8 cellular contexts compared by ENCODE assay signal in genomic region chr6:83057705-83058321, GRCh38. TPM values are rescaled to one million over a fixed set of nuclear protein-coding genes. Genes with fewer than 3 reads are reported as not detected.
DNase-seq lines count a peak whose midpoint lies in the region; ATAC-seq, FAIRE-seq and TF ChIP-seq lines count a peak whose summit lies in the region.

No MANE protein-coding gene starts in this region.

- no peaks in the 10 kb centered on the region for H3K27me3 ChIP-seq in IMR-90 (ENCODE audit: control insufficient read depth, insufficient read depth, low read length)

- H4K20me1 ChIP-seq in IMR-90 (ENCODE audit: insufficient read depth, low read length) = no peaks in the 10 kb centered on the region

- no peaks in the 10 kb centered on the region for H3K9me3 Mint-ChIP-seq in nephron progenitor cell

- no peaks in the 10 kb centered on the region for H3K4me1 ChIP-seq in A549
- H3K4me1 ChIP-seq in IMR-90 (ENCODE audit: control insufficient read depth, insufficient read depth, low read length) = peaks cover 2% of the 10 kb centered on the region; the same call in 1 of the 2 replicates

- no TSS peak for BruUV-seq in IMR-90 (replicated peaks; lab: Mats Ljungman, UMichigan)

- peaks cover 2% of the 10 kb centered on the region; the same call in 1 of the 2 replicates for H3K36me3 ChIP-seq in IMR-90 (ENCODE audit: control insufficient read depth, insufficient read depth, low read length)

- H3K4me3 Mint-ChIP-seq in nephron progenitor cell = no peak overlapping the region

- 21% methylated on average over 4 of the region's 4 CpGs for WGBS in A549 (ENCODE audit: missing lambda C conversion rate)
- WGBS in IMR-90 (ENCODE audit: extremely low coverage in 2 of 2, insufficient read length in 1 of 2), 2 experiments = no CpG with 5 or more reads among the region's 4 CpGs

- H3K9ac ChIP-seq in IMR-90 (ENCODE audit: low read depth, low read length) = no peak overlapping the region

- no peak overlapping the region for H3K27ac ChIP-seq in A549
- H3K27ac ChIP-seq in IMR-90 (ENCODE audit: insufficient read depth, low read length) = no peak overlapping the region

- no peaks in the 10 kb centered on the region for H3K9me3 ChIP-seq in A549
- no peaks in the 10 kb centered on the region for H3K9me3 ChIP-seq in IMR-90 (ENCODE audit: control insufficient read depth, insufficient read depth, low read length)

- TF ChIP-seq CTCF in A549 (IDR thresholded peaks at IDR 0.05) = peak; percentile 69
- TF ChIP-seq CTCF in IMR-90 (conservative IDR thresholded peaks at IDR 0.05; ENCODE audit: low read depth, low read length) = peak; percentile 79
- TF ChIP-seq CTCF in nephron progenitor cell (IDR thresholded peaks at IDR 0.05) = peak; percentile 75

- no peak overlapping the region for H3K18ac ChIP-seq in IMR-90 (ENCODE audit: low read depth, low read length)

- peak; percentile 83 to 86; a peak in 5 of 6 replicates for ATAC-seq in A549
- peak; percentile 77 for ATAC-seq in GM21825 (IDR thresholded peaks at IDR 0.05; ENCODE audit: unreplicated experiment)
- peak; percentile 62 for ATAC-seq in IMR-90 (ENCODE audit: low read depth)
- ATAC-seq in esophagus mucosa = peak; percentile 69

- no peak overlapping the region for H2AK9ac ChIP-seq in IMR-90 (replicated peaks; ENCODE audit: low read depth, low read length, poor library complexity)

- DNase-seq in A549 (ENCODE audit: low read depth in 1 of 2, low spot score in 1 of 2) (peak; percentile 25 to 45), ELF-1 (ENCODE audit: low read depth, low spot score) (peak; percentile 47), IMR-90 (peak; percentile 55), SK-MEL-5 (ENCODE audit: low read depth, low spot score) (peak; percentile 62), nephron progenitor cell (peak; percentile 49)
- no peak for DNase-seq in activated CD8-positive, alpha-beta memory T cell treated with anti-CD3 and anti-CD28 coated beads, Interleukin-2, amount 50 U/mL, for 4 hours

- H3K4me2 ChIP-seq in A549 (no peak overlapping the region), IMR-90 (ENCODE audit: low read depth, low read length) (no peak overlapping the region)

- H2AFZ ChIP-seq in IMR-90 (replicated peaks; ENCODE audit: low read length, poor library complexity) = no peak overlapping the region

- no peak overlapping the region for H4K91ac ChIP-seq in IMR-90 (ENCODE audit: insufficient read depth, low read depth, low read length)

- H3K14ac ChIP-seq in IMR-90 (replicated peaks; ENCODE audit: low read depth, low read length) = no peak overlapping the region

- no peak overlapping the region for H2AK5ac ChIP-seq in IMR-90 (ENCODE audit: low read depth, low read length)

- H3K4ac ChIP-seq in IMR-90 (ENCODE audit: low read depth, low read length) = no peak overlapping the region

- no peak overlapping the region for H2BK5ac ChIP-seq in IMR-90 (ENCODE audit: low read depth, low read length, poor library complexity, severe bottlenecking)

- no peak overlapping the region for H2BK15ac ChIP-seq in IMR-90 (ENCODE audit: low read depth, low read length)

- no peak overlapping the region for H2BK20ac ChIP-seq in IMR-90 (ENCODE audit: low read depth, low read length)

- TF ChIP-seq POLR2A in A549 (IDR thresholded peaks at IDR 0.05; ENCODE audit: low read length) = no peak
- no peak for TF ChIP-seq POLR2A in IMR-90 (IDR thresholded peaks at IDR 0.05; ENCODE audit: low read depth, low read length)

- POLR2A ChIA-PET in A549 (lab: Yijun Ruan, JAX) (no interaction called here), IMR-90 (lab: Charles Lee; ENCODE audit: unreplicated experiment) (no interaction called here)

- CTCF ChIA-PET in A549 (lab: Yijun Ruan, JAX) (interaction anchor here (0.6 to 6.0 kb wide), 14 partner anchors 9 to 983 kb away, joined by 3 to 46 read pairs (median 4); partner anchors contain the start of genes DOP1A and UBE3D), IMR-90 (lab: Yijun Ruan, JAX) (interaction anchor here (0.5 to 2.1 kb wide), 6 partner anchors 9 to 806 kb away, joined by 3 to 7 read pairs (median 3); no protein-coding TSS in a partner anchor)

- intact Hi-C loops in IMR-90 (cut with micrococcal nuclease) = loop anchor here (1.0 to 10.0 kb wide), 5 partner anchors 153 to 806 kb away; no protein-coding TSS in a partner anchor

- H2BK120ac ChIP-seq in IMR-90 (ENCODE audit: low read depth, low read length) = no peak overlapping the region

- TF ChIP-seq RAD21 in A549 (conservative IDR thresholded peaks at IDR 0.05 in 1 of 2, IDR thresholded peaks at IDR 0.05 in 1 of 2) (peak; percentile 68 to 69), IMR-90 (IDR thresholded peaks at IDR 0.05; ENCODE audit: low read length) (peak; percentile 84)

- H3K27ac Mint-ChIP-seq in nephron progenitor cell = no peak overlapping the region

- dilution Hi-C loops in IMR-90 (cut with HindIII; ENCODE audit: low sequenced_read_pairs, unreplicated experiment) = loop anchor here (25.0 kb wide), 1 partner anchor 454 kb away; the partner anchor contains the start of gene PRSS35

- FAIRE-seq in A549 (lab: Jason Lieb, UNC) = no peak

- no peak overlapping the region for H3K23ac ChIP-seq in IMR-90 (ENCODE audit: low read depth, low read length)

- in situ Hi-C loops in IMR-90 (cut with MboI; ENCODE audit: low sequenced_read_pairs) = loop anchor here (5.0 to 25.0 kb wide), 2 partner anchors 696 to 806 kb away; partner anchors contain the start of gene TPBG
- in situ Hi-C loops in SK-MEL-5 (cut with HindIII; ENCODE audit: low pct_unique_long_range_greater_than_20kb, low sequenced_read_pairs) = no loop called here

- no peaks in the 10 kb centered on the region for H3K9me1 ChIP-seq in IMR-90 (ENCODE audit: insufficient read depth, low read length)

- no peak overlapping the region for H4K8ac ChIP-seq in IMR-90 (ENCODE audit: low read depth in 2 of 2, low read length in 2 of 2)

- peaks cover 8 to 19% of the 10 kb centered on the region in 2 experiments for H3K79me1 ChIP-seq in IMR-90 (ENCODE audit: low read depth in 1 of 2, low read length in 2 of 2)

- no peak overlapping the region for H4K5ac ChIP-seq in IMR-90 (ENCODE audit: low read depth, low read length)

- H3K27me3 Mint-ChIP-seq in nephron progenitor cell (ENCODE audit: low read depth, poor library complexity) = no peaks in the 10 kb centered on the region

- peaks cover 29% of the 10 kb centered on the region for H3K4me1 Mint-ChIP-seq in nephron progenitor cell

- H3K36me3 Mint-ChIP-seq in nephron progenitor cell (ENCODE audit: low read depth) = peaks cover 26% of the 10 kb centered on the region

- H3K56ac ChIP-seq in IMR-90 (ENCODE audit: extremely low read depth, insufficient read depth, low read length) = no peak overlapping the region

- TF ChIP-seq EP300 in A549 (IDR thresholded peaks at IDR 0.05) = no peak

- no peak overlapping the region for H3K4me3 ChIP-seq in A549
- H3K4me3 ChIP-seq in IMR-90 (ENCODE audit: insufficient read depth, low read depth, low read length) = no peak overlapping the region

TF ChIP-seq in A549, 52 proteins besides CTCF, POLR2A, EP300 and RAD21:
- peak; percentile 65 for TF ChIP-seq SMC3 (IDR thresholded peaks at IDR 0.05)
- TF ChIP-seq FOSL2 (IDR thresholded peaks at IDR 0.05) = no peak
- no peak for TF ChIP-seq FOSL2 (CRISPR knock-in tag; IDR thresholded peaks at IDR 0.05)

TF ChIP-seq in IMR-90, 13 proteins besides CTCF, POLR2A, EP300 and RAD21:
- TF ChIP-seq ELK1 (IDR thresholded peaks at IDR 0.05; ENCODE audit: borderline replicate concordance, low read depth, low read length) = no peak
- TF ChIP-seq SMC3 (IDR thresholded peaks at IDR 0.05; ENCODE audit: low read depth, low read length) = peak; percentile 83

RNA-seq across cellular contexts. Expression of gene UBE3D, which starts 7.8 kb away (rescaled TPM):
- polyA plus RNA-seq in A549 (2011; rRNA removed) (6.2 and 6.5 TPM in 2 replicates), A549 (2017; fragmentation: RNase III; extraction: RNeasy Plus Mini Kit Qiagen cat#74134 plus additional on column Dnase treatment) (4.0 to 4.9 TPM (median 4.4 TPM) in 3 replicates), IMR-90 (2012; rRNA removed) (2.7 and 3.2 TPM in 2 replicates)
- polyA plus RNA-seq in A549 (2012; cell fraction: cytosol; rRNA removed) = 2.2 and 2.4 TPM in 2 replicates
- 1.5 and 2.5 TPM in 2 replicates for polyA plus RNA-seq in A549 (2012; cell fraction: nucleus; rRNA removed)
- 6.7 TPM in 2 replicates for polyA minus RNA-seq in A549 (2011; rRNA and poly(A)+ RNA removed)
- total RNA-seq in IMR-90 (2012; rRNA removed) (6.3 and 6.7 TPM in 2 replicates), esophagus mucosa (3.3 TPM)
- polyA plus RNA-seq in IMR-90 (2012; cell fraction: cytosol; rRNA removed) = 1.3 and 1.6 TPM in 2 replicates
- polyA plus RNA-seq in IMR-90 (2012; cell fraction: nucleus; rRNA removed; ENCODE audit: low replicate concordance) = 1.5 and 4.0 TPM in 2 replicates
- 6.1 and 6.7 TPM in 2 replicates for total RNA-seq in SK-MEL-5 (2014; rRNA removed; shearing (Covaris generic))
- 3.8 and 5.4 TPM in 2 replicates for polyA plus RNA-seq in SK-MEL-5 (2015; cell fraction: cytosol; rRNA removed)
- 5.5 and 8.3 TPM in 2 replicates for polyA plus RNA-seq in SK-MEL-5 (2015; cell fraction: nucleus; rRNA removed)

RNA-seq across cellular contexts. Expression of gene DOP1A, which starts 9.7 kb away (rescaled TPM):
- polyA plus RNA-seq in A549 (2011; rRNA removed) (5.9 and 7.0 TPM in 2 replicates), A549 (2017; fragmentation: RNase III; extraction: RNeasy Plus Mini Kit Qiagen cat#74134 plus additional on column Dnase treatment) (2.2 to 2.6 TPM (median 2.5 TPM) in 3 replicates), IMR-90 (2012; rRNA removed) (4.2 and 6.0 TPM in 2 replicates)
- 0.67 and 0.79 TPM in 2 replicates for polyA plus RNA-seq in A549 (2012; cell fraction: cytosol; rRNA removed)
- 1.3 and 2.4 TPM in 2 replicates for polyA plus RNA-seq in A549 (2012; cell fraction: nucleus; rRNA removed)
- 6.7 and 8.4 TPM in 2 replicates for polyA minus RNA-seq in A549 (2011; rRNA and poly(A)+ RNA removed)
- total RNA-seq in IMR-90 (2012; rRNA removed) (32.4 and 35.8 TPM in 2 replicates), esophagus mucosa (16.3 TPM)
- 0.56 and 0.82 TPM in 2 replicates for polyA plus RNA-seq in IMR-90 (2012; cell fraction: cytosol; rRNA removed)
- polyA plus RNA-seq in IMR-90 (2012; cell fraction: nucleus; rRNA removed; ENCODE audit: low replicate concordance) = 2.6 and 20.8 TPM in 2 replicates
- 5.3 and 11.5 TPM in 2 replicates for total RNA-seq in SK-MEL-5 (2014; rRNA removed; shearing (Covaris generic))
- 2.5 and 3.7 TPM in 2 replicates for polyA plus RNA-seq in SK-MEL-5 (2015; cell fraction: cytosol; rRNA removed)
- polyA plus RNA-seq in SK-MEL-5 (2015; cell fraction: nucleus; rRNA removed) = 17.3 and 22.3 TPM in 2 replicates
